ENCODE assay signal across 26 cellular contexts in the genomic region with DNA sequence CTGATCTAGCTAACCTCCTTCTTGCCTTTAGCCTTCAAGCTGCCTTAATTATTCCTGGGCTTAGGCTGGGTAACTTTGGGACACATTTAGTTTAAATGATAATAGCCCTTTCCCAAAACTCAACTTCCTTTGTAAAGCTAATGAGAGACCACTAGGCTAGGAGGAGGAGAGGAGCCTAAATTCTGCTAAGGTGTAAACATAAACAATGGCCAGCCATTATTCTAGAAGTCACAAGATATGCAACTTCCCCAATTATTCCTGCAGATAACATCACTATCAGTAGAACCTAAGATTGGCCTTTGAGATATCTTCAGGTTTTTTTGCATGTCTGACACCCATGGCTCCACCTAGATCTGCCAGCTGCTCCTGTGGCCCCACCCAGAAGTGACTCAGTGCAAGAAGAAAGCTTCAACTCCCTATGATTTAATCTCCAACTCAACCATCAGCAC.
DNase-seq lines count a peak whose midpoint lies in the region; ATAC-seq and TF ChIP-seq lines count a peak whose summit lies in the region.
"Had no signal": no experiment of that assay in that cellular context is flagged by ENCODE, and none has a peak within 500 bp of the region (broad histone marks: within the 10 kb centered on the region; RNA-seq: fewer than 3 reads in every experiment).

No MANE protein-coding gene starts in this region.

- DNase-seq in cardiac muscle cell (ENCODE audit: low read depth in 1 of 2, low spot score in 1 of 2) (no peak), heart left ventricle (no peak), mammary epithelial cell (peak; percentile 27), thyroid gland (no peak), anterior cingulate cortex (lab: John Stamatoyannopoulos, UW) (no peak), COR-L47 (lab: John Stamatoyannopoulos, UW) (no peak)
- DNase-seq: activated CD4-positive, alpha-beta T cell treated with anti-CD3 and anti-CD28 coated beads for 4 hours; activated T-cell treated with anti-CD3 and anti-CD28 coated beads, Interleukin-2, amount 50 U/mL, for 4 hours; adrenal gland; CD8-positive, alpha-beta memory T cell; cortex of kidney; DND-41; HCEC 1CT; naive thymus-derived CD8-positive, alpha-beta T cell; NCI-H187; occipital lobe; spleen; stimulated activated CD4-positive, alpha-beta T cell treated with anti-CD3 and anti-CD28 coated beads, Interleukin-2, amount 100 ng/mL, for 48 hours; stimulated activated naive B cell treated with anti-CD40 and anti-IgM and Interleukin-4, amounts not matched to agents 10 μg/mL and 1 μg/mL and 100 μg/mL, for 72 hours; uterus had no signal

- H2AFZ ChIP-seq in mammary epithelial cell (ENCODE audit: low read depth, low read length) = no peak overlapping the region

- no peaks in the 10 kb centered on the region for H3K79me2 ChIP-seq in mammary epithelial cell (ENCODE audit: insufficient read depth, low read length)

- no TSS peak for BruUV-seq in mammary epithelial cell (replicated peaks; lab: Mats Ljungman, UMichigan)

- intact Hi-C loops in heart left ventricle (cut with DNase I) (no loop called here), mammary epithelial cell (cut with micrococcal nuclease) (no loop called here), thyroid gland (cut with DNase I) (no loop called here)

- H3K36me3 ChIP-seq in cardiac muscle cell = no peaks in the 10 kb centered on the region
- no peaks in the 10 kb centered on the region for H3K36me3 ChIP-seq in heart left ventricle
- no peaks in the 10 kb centered on the region for H3K36me3 ChIP-seq in mammary epithelial cell (ENCODE audit: insufficient read depth, low read length)
- H3K36me3 ChIP-seq in iPS-18a (ENCODE audit: control insufficient read depth, low read depth, low read length) = no peaks in the 10 kb centered on the region
- no peaks in the 10 kb centered on the region for H3K36me3 ChIP-seq in thyroid gland
- H3K36me3 ChIP-seq: adrenal gland, spleen, suprapubic skin, uterus had no signal

- H3K27me3 ChIP-seq in cardiac muscle cell = no peaks in the 10 kb centered on the region
- no peaks in the 10 kb centered on the region for H3K27me3 ChIP-seq in heart left ventricle
- H3K27me3 ChIP-seq in mammary epithelial cell (ENCODE audit: insufficient read depth, low read length) = no peaks in the 10 kb centered on the region
- no peaks in the 10 kb centered on the region for H3K27me3 ChIP-seq in iPS-18a (ENCODE audit: control insufficient read depth, insufficient read depth, low read length)
- no peaks in the 10 kb centered on the region for H3K27me3 ChIP-seq in thyroid gland
- H3K27me3 ChIP-seq: adrenal gland, spleen, suprapubic skin, uterus had no signal

- ATAC-seq in heart left ventricle = no peak
- no peak for ATAC-seq in HG02798 (IDR thresholded peaks at IDR 0.05; ENCODE audit: poor library complexity, unreplicated experiment)
- ATAC-seq: A549; activated T-cell treated with anti-CD3 and anti-CD28 coated beads, Interleukin-2, amount 50 U/mL, for 4 hours; K562; naive thymus-derived CD8-positive, alpha-beta T cell; stimulated activated naive B cell treated with anti-CD40 and anti-IgM and Interleukin-4, amounts not matched to agents 10 μg/mL and 1 μg/mL and 100 μg/mL, for 72 hours had no signal

- no peak for TF ChIP-seq POLR2A in heart left ventricle (IDR thresholded peaks at IDR 0.05)
- no peak for TF ChIP-seq POLR2A in thyroid gland (IDR thresholded peaks at IDR 0.05)

- H3K4me1 ChIP-seq in cardiac muscle cell (ENCODE audit: low read depth) = peaks cover 33% of the 10 kb centered on the region
- peaks cover 0 to 30% (median 21%) of the 10 kb centered on the region in 12 donors for H3K4me1 ChIP-seq in heart left ventricle
- H3K4me1 ChIP-seq in mammary epithelial cell (ENCODE audit: insufficient read depth, low read length) = peaks cover 2% of the 10 kb centered on the region
- peaks cover 41% of the 10 kb centered on the region for H3K4me1 ChIP-seq in iPS-18a (ENCODE audit: control insufficient read depth, low read depth, low read length)
- H3K4me1 ChIP-seq in thyroid gland = peaks cover 28 to 55% of the 10 kb centered on the region in 2 donors
- H3K4me1 ChIP-seq: A549 had no signal

- no peak overlapping the region for H3K4me3 ChIP-seq in cardiac muscle cell
- no peak overlapping the region for H3K4me3 ChIP-seq in heart left ventricle
- no peak overlapping the region for H3K4me3 ChIP-seq in mammary epithelial cell (replicated peaks in 1 of 3; ENCODE audit: insufficient read depth in 1 of 3, low read depth in 2 of 3, low read length in 3 of 3)
- H3K4me3 ChIP-seq in iPS-18a (ENCODE audit: low read length) = peak overlapping the region; percentile 1
- H3K4me3 ChIP-seq in thyroid gland (replicated peaks in 1 of 3) = no peak overlapping the region
- H3K4me3 ChIP-seq: A549, adrenal gland, K562, spleen, suprapubic skin, uterus had no signal

- H4K20me1 ChIP-seq in mammary epithelial cell (ENCODE audit: insufficient read depth, low read length) = no peaks in the 10 kb centered on the region

- TF ChIP-seq CTCF in cardiac muscle cell (IDR thresholded peaks at IDR 0.05; ENCODE audit: low read depth, low read length) (no peak), heart left ventricle (IDR thresholded peaks at IDR 0.05) (no peak), mammary epithelial cell (conservative IDR thresholded peaks at IDR 0.05 in 1 of 2, IDR thresholded peaks at IDR 0.05 in 1 of 2; ENCODE audit: extremely low read depth in 1 of 2, insufficient read depth in 1 of 2, low read depth in 1 of 2, low read length in 2 of 2) (no peak), thyroid gland (IDR thresholded peaks at IDR 0.05) (no peak)

- no peak overlapping the region for H3K4me2 ChIP-seq in mammary epithelial cell (ENCODE audit: insufficient read depth, low read depth, low read length)
- H3K4me2 ChIP-seq: A549 had no signal

- in situ Hi-C loops in mammary epithelial cell (cut with MboI; ENCODE audit: low sequenced_read_pairs in 2 of 2) = no loop called here

- dilution Hi-C loops in mammary epithelial cell (cut with HindIII; ENCODE audit: low sequenced_read_pairs) = loop anchor here (5.0 to 10.0 kb wide), 2 partner anchors 60 to 72 kb away; no protein-coding TSS in a partner anchor

- no peaks in the 10 kb centered on the region for H3K9me3 ChIP-seq in cardiac muscle cell (ENCODE audit: low read depth)
- no peaks in the 10 kb centered on the region for H3K9me3 ChIP-seq in heart left ventricle
- no peaks in the 10 kb centered on the region for H3K9me3 ChIP-seq in mammary epithelial cell (replicated peaks; ENCODE audit: insufficient read depth, low read length)
- no peaks in the 10 kb centered on the region for H3K9me3 ChIP-seq in iPS-18a (ENCODE audit: control insufficient read depth, low read depth, low read length)
- H3K9me3 ChIP-seq in thyroid gland = no peaks in the 10 kb centered on the region
- H3K9me3 ChIP-seq: adrenal gland, suprapubic skin, uterus had no signal

- H3K27ac ChIP-seq in cardiac muscle cell (peak overlapping the region; percentile 99), heart left ventricle (peak overlapping the region in 2 of 12 donors; percentile 55 to 76), mammary epithelial cell (ENCODE audit: insufficient read depth, low read depth, low read length) (no peak overlapping the region), iPS-18a (ENCODE audit: low read length) (peak overlapping the region; percentile 56), thyroid gland (peak overlapping the region; percentile 81 to 95 (median 94))
- H3K27ac ChIP-seq: A549, RWPE1, suprapubic skin had no signal

- H3K9ac ChIP-seq in mammary epithelial cell (ENCODE audit: insufficient read depth, low read length) (no peak overlapping the region), iPS-18a (ENCODE audit: low read length) (peak overlapping the region; percentile 13)

- CTCF ChIA-PET in mammary epithelial cell (lab: Charles Lee; ENCODE audit: low non-redundant PET) = no interaction called here
